ENCODE assay signal across 1 cellular context in the genomic region with DNA sequence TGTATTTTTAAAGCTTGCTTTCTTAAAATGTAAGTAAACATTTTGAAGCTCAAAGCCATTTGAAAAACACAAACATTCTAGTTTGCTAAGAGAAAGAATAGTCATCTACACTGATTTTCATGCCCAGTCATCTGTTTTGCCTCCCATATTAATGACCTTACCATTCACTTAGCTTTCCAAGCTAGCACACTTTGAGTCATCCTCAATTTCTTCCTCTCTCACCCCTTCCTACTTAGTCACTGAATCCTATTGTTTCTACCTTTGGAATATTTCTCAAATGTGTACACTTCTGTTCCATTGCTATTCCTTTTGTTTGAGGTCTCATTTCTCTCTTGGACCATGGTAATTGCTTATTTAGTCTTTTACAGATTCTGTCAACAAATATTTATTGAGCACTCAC.
A peak's percentile ranks its signal among the peaks of the same experiment; 100 is the strongest.
TF ChIP-seq lines count a peak whose summit lies in the region.

No MANE protein-coding gene starts in this region.

TF ChIP-seq in HEK293, 187 proteins besides CTCF, POLR2A, EP300 and RAD21 (continued from another document):
- TF ChIP-seq ZNF266 (tag by site-specific recombination; IDR thresholded peaks at IDR 0.05; ENCODE audit: low read depth): no peak
- 0 out of 2 replicates have a peak, but pooled peaks have one; percentile 37 for TF ChIP-seq PRDM1 (tag by site-specific recombination; IDR thresholded peaks at IDR 0.05)
- TF ChIP-seq ZSCAN23 (tag by site-specific recombination; IDR thresholded peaks at IDR 0.05): no peak
- no peak for TF ChIP-seq ZFP37 (tag by site-specific recombination; IDR thresholded peaks at IDR 0.05)
